In genomic region chr17:47170710-47171109, GRCh38 we compare ENCODE assay signal across 26 cellular contexts. TPM values are rescaled to one million over a fixed set of nuclear protein-coding genes. Genes with fewer than 3 reads are reported as not detected.
"Had no signal": no experiment of that assay in that cellular context is flagged by ENCODE, and none has a peak within 500 bp of the region (broad histone marks: within the 10 kb centered on the region; RNA-seq: fewer than 3 reads in every experiment).

No MANE protein-coding gene starts in this region.

- H3K4me1 ChIP-seq: prostate gland, suprapubic skin had no signal

- DNase-seq: cortex of kidney; dorsolateral prefrontal cortex; effector CD4-positive, alpha-beta T cell; foreskin fibroblast; heart left ventricle; left cardiac atrium; left lung; naive thymus-derived CD8-positive, alpha-beta T cell; nephron progenitor cell; nucleus accumbens; right cardiac atrium; spleen; stimulated activated CD4-positive, alpha-beta T cell treated with anti-CD3 and anti-CD28 coated beads, Interleukin-2, amount 100 ng/mL, for 48 hours; stimulated activated naive CD4-positive, alpha-beta T cell; stimulated activated naive CD8-positive, alpha-beta T cell treated with anti-CD3 and anti-CD28 coated beads, Interleukin-15, amount 100 ng/mL, for 72 hours; trophoblast cell had no signal

- H3K27ac ChIP-seq: dorsolateral prefrontal cortex, gastroesophageal sphincter, heart left ventricle, hepatocyte, left lung, prostate gland, skin epidermis, spleen, suprapubic skin had no signal

- H3K36me3 ChIP-seq: prostate gland had no signal

- H3K27ac Mint-ChIP-seq: nephron progenitor cell had no signal

- H3K9me3 ChIP-seq: gastroesophageal sphincter, heart left ventricle, left lung, prostate gland, spleen, suprapubic skin had no signal

- H3K27me3 Mint-ChIP-seq: naive thymus-derived CD8-positive, alpha-beta T cell; stimulated activated naive CD8-positive, alpha-beta T cell treated with anti-CD3 and anti-CD28 coated beads, Interleukin-15, amount 100 ng/mL, for 72 hours had no signal

- FAIRE-seq: islet of Langerhans had no signal

- H3K4me1 Mint-ChIP-seq: nephron progenitor cell had no signal

- H3K9me3 Mint-ChIP-seq: naive thymus-derived CD8-positive, alpha-beta T cell; nephron progenitor cell; stimulated activated naive CD8-positive, alpha-beta T cell treated with anti-CD3 and anti-CD28 coated beads, Interleukin-15, amount 100 ng/mL, for 72 hours had no signal

- ATAC-seq: esophagus mucosa; gastroesophageal sphincter; heart left ventricle; left cardiac atrium; left lung; naive thymus-derived CD8-positive, alpha-beta T cell; right cardiac atrium; stimulated activated naive CD8-positive, alpha-beta T cell treated with anti-CD3 and anti-CD28 coated beads, Interleukin-15, amount 100 ng/mL, for 72 hours had no signal

- H3K4me3 Mint-ChIP-seq: naive thymus-derived CD8-positive, alpha-beta T cell; nephron progenitor cell; stimulated activated naive CD8-positive, alpha-beta T cell treated with anti-CD3 and anti-CD28 coated beads, Interleukin-15, amount 100 ng/mL, for 72 hours had no signal

- H3K4me2 ChIP-seq: hepatocyte had no signal

- H3K4me3 ChIP-seq: dorsolateral prefrontal cortex, gastroesophageal sphincter, heart left ventricle, hepatocyte, left lung, prostate gland, skin epidermis, spleen, suprapubic skin had no signal

- H2AFZ ChIP-seq: hepatocyte had no signal

- H3K27me3 ChIP-seq: dorsolateral prefrontal cortex, gastroesophageal sphincter, heart left ventricle, hepatocyte, left lung, spleen, suprapubic skin had no signal

RNA-seq across cellular contexts. Expression of gene MYL4, which starts 38.4 kb away (rescaled TPM):
- total RNA-seq: esophagus mucosa; kidney epithelial cell; naive thymus-derived CD8-positive, alpha-beta T cell; osteocyte; suprapubic skin; ureter had no signal
- polyA plus RNA-seq: naive thymus-derived CD8-positive, alpha-beta T cell had no signal
